In genomic region chr5:181168595-181169118, GRCh38 we compare ENCODE assay signal across 13 cellular contexts. TPM values are rescaled to one million over a fixed set of nuclear protein-coding genes. Genes with fewer than 3 reads are reported as not detected.
DNase-seq lines count a peak whose midpoint lies in the region; FAIRE-seq and TF ChIP-seq lines count a peak whose summit lies in the region.
"Had no signal": no experiment of that assay in that cellular context is flagged by ENCODE, and none has a peak within 500 bp of the region (broad histone marks: within the 10 kb centered on the region; RNA-seq: fewer than 3 reads in every experiment).

No MANE protein-coding gene starts in this region.

- H3K36me3 ChIP-seq in parathyroid adenoma (ENCODE audit: control insufficient read depth, insufficient read depth, low read length) = no peaks in the 10 kb centered on the region
- H3K36me3 ChIP-seq in kidney (ENCODE audit: control insufficient read depth in 1 of 2, insufficient read depth in 2 of 2, low read length in 2 of 2) = no peaks in the 10 kb centered on the region

- no peak for DNase-seq in activated CD4-positive, alpha-beta T cell treated with anti-CD3 and anti-CD28 coated beads, Interleukin-2, amount 10 ng/mL, durations not matched to agents 24 days and 14 days
- no peak for DNase-seq in activated CD4-positive, alpha-beta T cell treated with anti-CD3 and anti-CD28 coated beads, Interleukin-2, amount 50 U/mL, for 1 hour
- DNase-seq in NCI-H748 (lab: John Stamatoyannopoulos, UW; ENCODE audit: unreplicated experiment) (peak; percentile 64), chondrocyte (ENCODE audit: low spot score) (no peak), kidney (no peak), lower leg skin (ENCODE audit: low spot score in 2 of 2) (no peak)
- DNase-seq in activated effector memory CD4-positive, alpha-beta T cell treated with Interleukin-2 at 50 U/mL for 16 hours = no peak
- DNase-seq: MM.1S had no signal

- H3K9me3 ChIP-seq in parathyroid adenoma (ENCODE audit: control insufficient read depth, low read length) (no peaks in the 10 kb centered on the region), kidney (ENCODE audit: control insufficient read depth in 1 of 2, low read length in 2 of 2) (no peaks in the 10 kb centered on the region)

- H3K79me2 ChIP-seq in parathyroid adenoma = no peaks in the 10 kb centered on the region

- H3K27me3 Mint-ChIP-seq in activated CD4-positive, alpha-beta T cell treated with anti-CD3 and anti-CD28 coated beads, Interleukin-2, amount 10 ng/mL, durations not matched to agents 24 days and 14 days = peaks cover 60% of the 10 kb centered on the region
- H3K27me3 Mint-ChIP-seq in chondrocyte (ENCODE audit: low read depth) = peaks cover 43% of the 10 kb centered on the region

- WGBS in lower leg skin, 2 donors = 35 to 36% methylated on average over 14 of the region's 14 CpGs

- H3K4me3 Mint-ChIP-seq in activated CD4-positive, alpha-beta T cell treated with anti-CD3 and anti-CD28 coated beads, Interleukin-2, amount 10 ng/mL, durations not matched to agents 24 days and 14 days = peak overlapping the region; percentile 5
- no peak overlapping the region for H3K4me3 Mint-ChIP-seq in chondrocyte (ENCODE audit: unreplicated experiment)

- peaks cover 3% of the 10 kb centered on the region for H3K9me3 Mint-ChIP-seq in activated CD4-positive, alpha-beta T cell treated with anti-CD3 and anti-CD28 coated beads, Interleukin-2, amount 10 ng/mL, durations not matched to agents 24 days and 14 days
- H3K9me3 Mint-ChIP-seq in chondrocyte (ENCODE audit: low read depth) = no peaks in the 10 kb centered on the region

- peaks cover 21% of the 10 kb centered on the region for H3K27me3 ChIP-seq in parathyroid adenoma (ENCODE audit: control insufficient read depth, insufficient read depth, low read length)

- H3K4me1 Mint-ChIP-seq in activated CD4-positive, alpha-beta T cell treated with anti-CD3 and anti-CD28 coated beads, Interleukin-2, amount 10 ng/mL, durations not matched to agents 24 days and 14 days = peaks cover 61% of the 10 kb centered on the region
- peaks cover 40% of the 10 kb centered on the region for H3K4me1 Mint-ChIP-seq in chondrocyte (ENCODE audit: low read depth)

- H3K4me1 ChIP-seq in parathyroid adenoma = no peaks in the 10 kb centered on the region
- no peaks in the 10 kb centered on the region for H3K4me1 ChIP-seq in kidney (ENCODE audit: control insufficient read depth in 1 of 2, insufficient read depth in 1 of 2, low read depth in 1 of 2, low read length in 2 of 2)

- H3K9ac ChIP-seq in parathyroid adenoma (no peak overlapping the region), kidney (ENCODE audit: low read length in 2 of 2) (no peak overlapping the region)

- H2AFZ ChIP-seq in parathyroid adenoma = no peak overlapping the region

- FAIRE-seq in kidney (lab: Jason Lieb, UNC) = no peak

- no peak overlapping the region for H3K4me2 ChIP-seq in parathyroid adenoma (ENCODE audit: low read length)

- no peak for TF ChIP-seq POLR2A in lower leg skin (IDR thresholded peaks at IDR 0.05)

- peak overlapping the region; percentile 0 for H3K4me3 ChIP-seq in parathyroid adenoma (ENCODE audit: low read depth, low read length)
- no peak overlapping the region for H3K4me3 ChIP-seq in kidney (ENCODE audit: low read length in 2 of 2)
- H3K4me3 ChIP-seq in lower leg skin (ENCODE audit: low read depth, poor library complexity, severe bottlenecking) = no peak overlapping the region

- peaks cover 3% of the 10 kb centered on the region for H3K36me3 Mint-ChIP-seq in activated CD4-positive, alpha-beta T cell treated with anti-CD3 and anti-CD28 coated beads, Interleukin-2, amount 10 ng/mL, durations not matched to agents 24 days and 14 days (ENCODE audit: low read depth)
- peaks cover 2% of the 10 kb centered on the region for H3K36me3 Mint-ChIP-seq in chondrocyte (ENCODE audit: low read depth)

- H3K27ac Mint-ChIP-seq in activated CD4-positive, alpha-beta T cell treated with anti-CD3 and anti-CD28 coated beads, Interleukin-2, amount 10 ng/mL, durations not matched to agents 24 days and 14 days = peak overlapping the region; percentile 60
- H3K27ac Mint-ChIP-seq in chondrocyte (ENCODE audit: unreplicated experiment) = peak overlapping the region; percentile 36

- no peak for TF ChIP-seq CTCF in chondrocyte (IDR thresholded peaks at IDR 0.05)
- no peak for TF ChIP-seq CTCF in parathyroid adenoma (IDR thresholded peaks at IDR 0.05)
- no peak for TF ChIP-seq CTCF in kidney (IDR thresholded peaks at IDR 0.05; ENCODE audit: borderline replicate concordance, extremely low read depth, insufficient read depth)
- TF ChIP-seq CTCF in lower leg skin (IDR thresholded peaks at IDR 0.05) = no peak

- H3K27ac ChIP-seq in parathyroid adenoma = no peak overlapping the region
- H3K27ac ChIP-seq in kidney (ENCODE audit: low read depth in 2 of 2, low read length in 2 of 2) = no peak overlapping the region

- intact Hi-C loops in activated CD4-positive, alpha-beta T cell treated with anti-CD3 and anti-CD28 coated beads, Interleukin-2, amount 10 ng/mL, durations not matched to agents 24 days and 14 days (cut with micrococcal nuclease) = loop anchor here (5.0 to 10.0 kb wide), 2 partner anchors 64 to 116 kb away; no protein-coding TSS in a partner anchor
- intact Hi-C loops in kidney (cut with DNase I) = no loop called here
- intact Hi-C loops in lower leg skin (cut with DNase I; ENCODE audit: low total_unique reads) = no loop called here

RNA-seq across cellular contexts. Expression of gene OR2V2, which starts 21.3 kb away (rescaled TPM):
- not detected in 2 replicates for total RNA-seq in activated CD4-positive, alpha-beta T cell treated with anti-CD3 and anti-CD28 coated beads, Interleukin-2, amount 10 ng/mL, durations not matched to agents 24 days and 14 days
- total RNA-seq in chondrocyte = not detected in 3 replicates
- total RNA-seq in kidney = not detected
- polyA plus RNA-seq in kidney (ENCODE audit: insufficient read depth, low read depth, low replicate concordance) = not detected
- total RNA-seq in lower leg skin = not detected
- total RNA-seq: cardiac septum; naive thymus-derived CD4-positive, alpha-beta T cell; NCI-H460 had no signal
- polyA plus RNA-seq: esophagus; naive thymus-derived CD4-positive, alpha-beta T cell had no signal

RNA-seq across cellular contexts. Expression of gene TRIM7, which starts 36.3 kb away (rescaled TPM):
- 2.7 TPM in 2 replicates for total RNA-seq in activated CD4-positive, alpha-beta T cell treated with anti-CD3 and anti-CD28 coated beads, Interleukin-2, amount 10 ng/mL, durations not matched to agents 24 days and 14 days
- total RNA-seq in chondrocyte = 4.2 to 8.1 TPM (median 5.7 TPM) in 3 replicates
- 6.3 TPM for total RNA-seq in kidney
- polyA plus RNA-seq in kidney (ENCODE audit: insufficient read depth, low read depth, low replicate concordance) = 5.7 TPM
- total RNA-seq in lower leg skin = 100 to 1,000 TPM in 2 of 4 donors, 10 to 100 TPM in 2; 77.2 to 144 (median 89.8) TPM

RNA-seq across cellular contexts. Expression of gene OR2V1, which starts 37.7 kb away (rescaled TPM):
- not detected in 2 replicates for total RNA-seq in activated CD4-positive, alpha-beta T cell treated with anti-CD3 and anti-CD28 coated beads, Interleukin-2, amount 10 ng/mL, durations not matched to agents 24 days and 14 days
- not detected in 3 replicates for total RNA-seq in chondrocyte
- total RNA-seq in kidney = not detected
- polyA plus RNA-seq in kidney (ENCODE audit: insufficient read depth, low read depth, low replicate concordance) = not detected
- total RNA-seq in lower leg skin = not detected
- total RNA-seq: cardiac septum; naive thymus-derived CD4-positive, alpha-beta T cell; NCI-H460 had no signal
- polyA plus RNA-seq: esophagus; naive thymus-derived CD4-positive, alpha-beta T cell had no signal

RNA-seq across cellular contexts. Expression of gene TRIM41, which starts 54.4 kb away (rescaled TPM):
- total RNA-seq in activated CD4-positive, alpha-beta T cell treated with anti-CD3 and anti-CD28 coated beads, Interleukin-2, amount 10 ng/mL, durations not matched to agents 24 days and 14 days = 31.6 and 35.2 TPM in 2 replicates
- 17.9 to 24.3 TPM (median 19.3 TPM) in 3 replicates for total RNA-seq in chondrocyte
- total RNA-seq in kidney = 34.9 TPM
- polyA plus RNA-seq in kidney (ENCODE audit: insufficient read depth, low read depth, low replicate concordance) = 21.8 TPM
- 10 to 100 TPM; 14.7 to 19.8 (median 18.0) TPM for total RNA-seq in lower leg skin
